In the genomic region with DNA sequence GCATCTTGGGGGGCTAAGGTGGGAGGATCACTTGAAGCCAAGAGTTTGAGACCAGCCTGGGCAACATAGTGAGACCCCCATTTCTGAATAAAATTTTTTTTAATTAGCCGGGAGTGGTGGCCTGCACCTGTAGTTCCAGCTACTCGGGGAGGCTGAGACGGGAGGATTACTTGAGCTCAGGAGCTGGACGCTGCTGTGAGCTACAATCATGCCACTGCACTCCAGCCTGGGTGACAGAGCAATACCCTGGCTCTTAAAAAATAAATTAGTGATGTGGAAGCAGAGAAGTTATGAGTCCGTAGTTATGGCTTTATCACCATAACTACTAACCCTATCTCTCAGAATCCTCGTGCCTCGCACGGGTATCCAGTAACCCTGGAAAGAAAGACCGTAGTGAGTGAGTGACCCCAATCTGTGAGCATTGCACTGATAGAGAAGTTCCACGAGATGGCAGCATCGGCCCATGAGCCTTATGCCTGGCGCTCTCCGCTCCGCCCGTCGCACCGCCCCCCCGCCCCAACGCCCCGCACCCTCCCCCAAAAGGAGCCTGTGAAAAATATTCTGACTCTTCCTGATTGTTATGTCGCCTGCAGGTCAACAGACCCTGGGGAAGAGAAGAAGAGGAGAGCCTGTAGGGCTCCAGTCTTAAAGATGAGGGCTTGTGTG, we compare ENCODE assay signal across 1 cellular context.
TF ChIP-seq lines count a peak whose summit lies in the region.

No MANE protein-coding gene starts in this region.

TF ChIP-seq in K562, 482 proteins besides CTCF, POLR2A, EP300 and RAD21 (continues in another document):
- TF ChIP-seq JUN (IDR thresholded peaks at IDR 0.05; ENCODE audit: borderline replicate concordance, low read depth, low read length): no peak
- TF ChIP-seq JUN (CRISPR knock-in tag; IDR thresholded peaks at IDR 0.05; ENCODE audit: borderline replicate concordance): no peak
- no peak for TF ChIP-seq ZBTB17 (CRISPR knock-in tag; IDR thresholded peaks at IDR 0.05)
- TF ChIP-seq SMARCA4 (IDR thresholded peaks at IDR 0.05): no peak
- 0 out of 2 replicates have a peak, but pooled peaks have one; percentile 28 for TF ChIP-seq ZNF766 (CRISPR knock-in tag; conservative IDR thresholded peaks at IDR 0.05)
- no peak for TF ChIP-seq C11orf30 (IDR thresholded peaks at IDR 0.05; ENCODE audit: low read depth)
- no peak for TF ChIP-seq ZNF561 (CRISPR knock-in tag; conservative IDR thresholded peaks at IDR 0.05)
- TF ChIP-seq DEAF1 (CRISPR knock-in tag; IDR thresholded peaks at IDR 0.05): 0 out of 2 replicates have a peak, but pooled peaks have one; percentile 31
- no peak for TF ChIP-seq ZNF197 (CRISPR knock-in tag; IDR thresholded peaks at IDR 0.05; ENCODE audit: low read depth)
- peak; percentile 32; the same call in 1 of the 2 replicates for TF ChIP-seq RB1 (IDR thresholded peaks at IDR 0.05; ENCODE audit: low read depth)
- TF ChIP-seq, protein P1, sequence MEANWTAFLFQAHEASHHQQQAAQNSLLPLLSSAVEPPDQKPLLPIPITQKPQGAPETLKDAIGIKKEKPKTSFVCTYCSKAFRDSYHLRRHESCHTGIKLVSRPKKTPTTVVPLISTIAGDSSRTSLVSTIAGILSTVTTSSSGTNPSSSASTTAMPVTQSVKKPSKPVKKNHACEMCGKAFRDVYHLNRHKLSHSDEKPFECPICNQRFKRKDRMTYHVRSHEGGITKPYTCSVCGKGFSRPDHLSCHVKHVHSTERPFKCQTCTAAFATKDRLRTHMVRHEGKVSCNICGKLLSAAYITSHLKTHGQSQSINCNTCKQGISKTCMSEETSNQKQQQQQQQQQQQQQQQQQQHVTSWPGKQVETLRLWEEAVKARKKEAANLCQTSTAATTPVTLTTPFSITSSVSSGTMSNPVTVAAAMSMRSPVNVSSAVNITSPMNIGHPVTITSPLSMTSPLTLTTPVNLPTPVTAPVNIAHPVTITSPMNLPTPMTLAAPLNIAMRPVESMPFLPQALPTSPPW (CRISPR knock-in tag; IDR thresholded peaks at IDR 0.05): peak; percentile 97
- TF ChIP-seq CLOCK (CRISPR knock-in tag; IDR thresholded peaks at IDR 0.05; ENCODE audit: borderline replicate concordance): no peak
- no peak for TF ChIP-seq SMARCE1 (IDR thresholded peaks at IDR 0.05)
- TF ChIP-seq ZNF444 (CRISPR knock-in tag; IDR thresholded peaks at IDR 0.05): no peak
- TF ChIP-seq HEY1 (CRISPR knock-in tag; IDR thresholded peaks at IDR 0.05; ENCODE audit: borderline replicate concordance): no peak
- TF ChIP-seq SMAD1 (IDR thresholded peaks at IDR 0.05; ENCODE audit: low read depth, low read length, partially characterized antibody): no peak
- no peak for TF ChIP-seq LEF1 (IDR thresholded peaks at IDR 0.05)
- no peak for TF ChIP-seq PRPF4 (IDR thresholded peaks at IDR 0.05; ENCODE audit: insufficient read depth, low read depth, low read length, poor library complexity, severe bottlenecking)
- TF ChIP-seq CBX2 (IDR thresholded peaks at IDR 0.05; ENCODE audit: insufficient read depth, low read length, poor library complexity, severe bottlenecking): no peak
- TF ChIP-seq ZFP30 (CRISPR knock-in tag; IDR thresholded peaks at IDR 0.05; ENCODE audit: borderline replicate concordance): no peak
- no peak for TF ChIP-seq ZNF668 (CRISPR knock-in tag; IDR thresholded peaks at IDR 0.05)
- TF ChIP-seq BMI1 (IDR thresholded peaks at IDR 0.05; ENCODE audit: low read length): no peak
- no peak for TF ChIP-seq ZNF318 (IDR thresholded peaks at IDR 0.05; ENCODE audit: borderline replicate concordance in 1 of 2, low read depth in 1 of 2)
- TF ChIP-seq GABPB2 (CRISPR knock-in tag; conservative IDR thresholded peaks at IDR 0.05): no peak
- peak; percentile 75; the same call in 1 of the 2 replicates for TF ChIP-seq STAG1 (CRISPR knock-in tag; IDR thresholded peaks at IDR 0.05; ENCODE audit: borderline replicate concordance)
- 0 out of 4 replicates have a peak, but pooled peaks of 1 of the 2 experiments have one; percentile 50 for TF ChIP-seq MAZ (CRISPR knock-in tag; conservative IDR thresholded peaks at IDR 0.05 in 1 of 2, IDR thresholded peaks at IDR 0.05 in 1 of 2)
- TF ChIP-seq, protein P2, sequence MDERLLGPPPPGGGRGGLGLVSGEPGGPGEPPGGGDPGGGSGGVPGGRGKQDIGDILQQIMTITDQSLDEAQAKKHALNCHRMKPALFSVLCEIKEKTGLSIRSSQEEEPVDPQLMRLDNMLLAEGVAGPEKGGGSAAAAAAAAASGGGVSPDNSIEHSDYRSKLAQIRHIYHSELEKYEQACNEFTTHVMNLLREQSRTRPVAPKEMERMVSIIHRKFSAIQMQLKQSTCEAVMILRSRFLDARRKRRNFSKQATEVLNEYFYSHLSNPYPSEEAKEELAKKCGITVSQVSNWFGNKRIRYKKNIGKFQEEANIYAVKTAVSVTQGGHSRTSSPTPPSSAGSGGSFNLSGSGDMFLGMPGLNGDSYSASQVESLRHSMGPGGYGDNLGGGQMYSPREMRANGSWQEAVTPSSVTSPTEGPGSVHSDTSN (CRISPR knock-in tag; IDR thresholded peaks at IDR 0.05; ENCODE audit: low read depth): no peak
- TF ChIP-seq, protein P2 (tag; conservative IDR thresholded peaks at IDR 0.05; ENCODE audit: low read depth): no peak
- no peak for TF ChIP-seq RBM22 (IDR thresholded peaks at IDR 0.05; ENCODE audit: low read depth, low read length, poor library complexity, severe bottlenecking)
- TF ChIP-seq SMARCB1 (IDR thresholded peaks at IDR 0.05; ENCODE audit: insufficient read length, low read depth): no peak
- TF ChIP-seq SAP30 (IDR thresholded peaks at IDR 0.05; ENCODE audit: borderline replicate concordance, insufficient read depth, low read depth, low read length, poor library complexity, severe bottlenecking): no peak
- TF ChIP-seq ZNF239 (CRISPR knock-in tag; IDR thresholded peaks at IDR 0.05): no peak
- TF ChIP-seq ZKSCAN1 (IDR thresholded peaks at IDR 0.05; ENCODE audit: low read depth, low read length): no peak
- TF ChIP-seq SETDB1 (IDR thresholded peaks at IDR 0.05; ENCODE audit: low read length): no peak
- TF ChIP-seq YY1 (IDR thresholded peaks at IDR 0.05; ENCODE audit: borderline replicate concordance in 1 of 3, control insufficient read depth in 1 of 3, extremely low read depth in 1 of 3, insufficient read depth in 3 of 3, insufficient read length in 1 of 3, insufficient replicate concordance in 2 of 3, low read depth in 1 of 3, low read length in 2 of 3): no peak
- no peak for TF ChIP-seq TCF7 (IDR thresholded peaks at IDR 0.05; ENCODE audit: borderline replicate concordance)
- peak; percentile 91 for TF ChIP-seq ZNF740 (CRISPR knock-in tag; IDR thresholded peaks at IDR 0.05)
- peak in 1 of 2 experiments; percentile 97; a peak in 2 of 4 replicates for TF ChIP-seq ZNF740 (tag; IDR thresholded peaks at IDR 0.05)
- TF ChIP-seq ZNF79 (CRISPR knock-in tag; IDR thresholded peaks at IDR 0.05; ENCODE audit: low read depth): no peak
- TF ChIP-seq SMC3 (conservative IDR thresholded peaks at IDR 0.05; ENCODE audit: insufficient read depth, low read depth, low read length): peak; percentile 76
- no peak for TF ChIP-seq CHD2 (IDR thresholded peaks at IDR 0.05; ENCODE audit: low read depth, low read length)
- no peak for TF ChIP-seq HIVEP1 (CRISPR knock-in tag; IDR thresholded peaks at IDR 0.05)
- TF ChIP-seq HSF4 (CRISPR knock-in tag; IDR thresholded peaks at IDR 0.05; ENCODE audit: borderline replicate concordance): no peak
- TF ChIP-seq ZNF212 (CRISPR knock-in tag; IDR thresholded peaks at IDR 0.05): no peak
- 0 out of 2 replicates have a peak, but pooled peaks have one; percentile 8 for TF ChIP-seq ZFX (CRISPR knock-in tag; IDR thresholded peaks at IDR 0.05)
- no peak for TF ChIP-seq PCBP2 (IDR thresholded peaks at IDR 0.05; ENCODE audit: low read depth, low read length, poor library complexity, severe bottlenecking)
